In genomic region chr9:137297060-137297664, GRCh38 we compare ENCODE assay signal across 13 cellular contexts. TPM values are rescaled to one million over a fixed set of nuclear protein-coding genes. Genes with fewer than 3 reads are reported as not detected.
A peak's percentile ranks its signal among the peaks of the same experiment; 100 is the strongest.
DNase-seq lines count a peak whose midpoint lies in the region; ATAC-seq, FAIRE-seq and TF ChIP-seq lines count a peak whose summit lies in the region.
"Had no signal": no experiment of that assay in that cellular context is flagged by ENCODE, and none has a peak within 500 bp of the region (broad histone marks: within the 10 kb centered on the region; RNA-seq: fewer than 3 reads in every experiment).

No MANE protein-coding gene starts in this region.

- H4K20me1 ChIP-seq in Karpas-422 (ENCODE audit: insufficient read depth, low read depth, low read length) (no peaks in the 10 kb centered on the region; the same call in 1 of the 2 replicates), endothelial cell of umbilical vein (replicated peaks; ENCODE audit: control insufficient read depth, extremely low read depth, insufficient read depth, low read length) (no peaks in the 10 kb centered on the region)

- no peaks in the 10 kb centered on the region for H3K36me3 Mint-ChIP-seq in nephron progenitor cell (ENCODE audit: low read depth)
- H3K36me3 Mint-ChIP-seq in activated CD8-positive, alpha-beta T cell treated with anti-CD3 and anti-CD28 coated beads for 36 hours (ENCODE audit: low read depth), result no peaks in the 10 kb centered on the region

- POLR2A ChIA-PET in A549 (lab: Yijun Ruan, JAX) (no interaction called here), endothelial cell of umbilical vein (lab: Charles Lee) (no interaction called here)
- POLR2A ChIA-PET in activated CD8-positive, alpha-beta T cell treated with anti-CD3 and anti-CD28 coated beads for 36 hours (lab: Charles Lee), result no interaction called here

- no peak overlapping the region for H3K27ac Mint-ChIP-seq in nephron progenitor cell
- H3K27ac Mint-ChIP-seq in activated CD8-positive, alpha-beta T cell treated with anti-CD3 and anti-CD28 coated beads for 36 hours, result no peak overlapping the region

- no peak for TF ChIP-seq RAD21 in A549 (conservative IDR thresholded peaks at IDR 0.05 in 1 of 2, IDR thresholded peaks at IDR 0.05 in 1 of 2)

- FAIRE-seq in A549 (lab: Jason Lieb, UNC) (no peak), endothelial cell of umbilical vein (lab: Jason Lieb, UNC) (peak; percentile 4)
- FAIRE-seq: colon, urothelium cell line had no signal

- H3K4me1 Mint-ChIP-seq in nephron progenitor cell, result peaks cover 38% of the 10 kb centered on the region
- peaks cover 8% of the 10 kb centered on the region for H3K4me1 Mint-ChIP-seq in activated CD8-positive, alpha-beta T cell treated with anti-CD3 and anti-CD28 coated beads for 36 hours (ENCODE audit: low read depth)

- no TSS peak for BruUV-seq in endothelial cell of umbilical vein (replicated peaks; lab: Mats Ljungman, UMichigan)

- H3K9me2 ChIP-seq in Karpas-422 (replicated peaks; ENCODE audit: insufficient read depth, low read length), result no peaks in the 10 kb centered on the region

- H3K4me3 Mint-ChIP-seq in nephron progenitor cell, result no peak overlapping the region
- no peak overlapping the region for H3K4me3 Mint-ChIP-seq in activated CD8-positive, alpha-beta T cell treated with anti-CD3 and anti-CD28 coated beads for 36 hours

- H3K4me1 ChIP-seq in A549 (peaks cover 30% of the 10 kb centered on the region), Karpas-422 (ENCODE audit: low read length) (peaks cover 24% of the 10 kb centered on the region), endothelial cell of umbilical vein (ENCODE audit: control insufficient read depth, extremely low read depth, insufficient read depth, low read length) (peaks cover 44% of the 10 kb centered on the region)

- no peaks in the 10 kb centered on the region for H3K9me1 ChIP-seq in endothelial cell of umbilical vein (replicated peaks; ENCODE audit: control insufficient read depth, extremely low read depth, insufficient read depth, low read length)

- H3K4me3 ChIP-seq in A549, result no peak overlapping the region
- no peak overlapping the region for H3K4me3 ChIP-seq in Karpas-422 (ENCODE audit: low read length)
- peak overlapping the region in 1 of 3 experiments; percentile 64 for H3K4me3 ChIP-seq in endothelial cell of umbilical vein (replicated peaks in 1 of 3; ENCODE audit: insufficient read depth in 1 of 3, low read depth in 1 of 3, low read length in 3 of 3)
- no peak overlapping the region for H3K4me3 ChIP-seq in MG63

- H3K27me3 Mint-ChIP-seq in nephron progenitor cell (ENCODE audit: low read depth, poor library complexity), result peaks cover 57% of the 10 kb centered on the region
- peaks cover 43% of the 10 kb centered on the region for H3K27me3 Mint-ChIP-seq in activated CD8-positive, alpha-beta T cell treated with anti-CD3 and anti-CD28 coated beads for 36 hours

- no peak overlapping the region for H2AFZ ChIP-seq in Karpas-422 (ENCODE audit: low read length)
- H2AFZ ChIP-seq in endothelial cell of umbilical vein (ENCODE audit: low read depth, low read length), result no peak overlapping the region

- WGBS in A549 (ENCODE audit: missing lambda C conversion rate), result 84% methylated on average over 6 of the region's 9 CpGs

- intact Hi-C loops in endothelial cell of umbilical vein (cut with micrococcal nuclease), result no loop called here
- intact Hi-C loops in activated CD8-positive, alpha-beta T cell treated with anti-CD3 and anti-CD28 coated beads for 36 hours (cut with micrococcal nuclease), result loop anchor here (10.0 kb wide), 1 partner anchor 108 kb away; no protein-coding TSS in a partner anchor

- no peak for TF ChIP-seq POLR2A in A549 (IDR thresholded peaks at IDR 0.05; ENCODE audit: low read length)
- no peak for TF ChIP-seq POLR2A in endothelial cell of umbilical vein (IDR thresholded peaks at IDR 0.05; ENCODE audit: low read depth, low read length)

- ATAC-seq in A549 (peak in 1 of 2 experiments; percentile 8; a peak in 3 of 6 replicates), GM21717 (IDR thresholded peaks at IDR 0.05; ENCODE audit: unreplicated experiment) (no peak)
- no peak for ATAC-seq in activated CD8-positive, alpha-beta T cell treated with anti-CD3 and anti-CD28 coated beads for 36 hours

- H3K79me2 ChIP-seq in Karpas-422 (ENCODE audit: low read length), result no peaks in the 10 kb centered on the region
- H3K79me2 ChIP-seq in endothelial cell of umbilical vein (ENCODE audit: control insufficient read depth, insufficient read depth, low read length), result peaks cover 26% of the 10 kb centered on the region

- DNase-seq in A549 (ENCODE audit: low read depth in 1 of 2, low spot score in 1 of 2) (no peak), Karpas-422 (peak; percentile 70), endothelial cell of umbilical vein (ENCODE audit: low read depth, low spot score) (no peak), nephron progenitor cell (peak; percentile 8), MG63 (no peak)
- no peak for DNase-seq in activated CD8-positive, alpha-beta T cell treated with anti-CD3 and anti-CD28 coated beads for 36 hours
- DNase-seq in stimulated activated CD4-positive, alpha-beta T cell treated with anti-CD3 and anti-CD28 coated beads, Interleukin-12 subunit alpha, Interleukin-12 subunit beta, amount 100 ng/mL, for 4 hours, result no peak
- DNase-seq: activated T-cell treated with anti-CD3 and anti-CD28 coated beads for 4 hours, occipital lobe, T-helper 9 cell had no signal

- no peak for TF ChIP-seq EP300 in A549 (IDR thresholded peaks at IDR 0.05)

- dilution Hi-C loops in endothelial cell of umbilical vein (cut with MboI; ENCODE audit: extremely low pct_ligation_motif_present, low sequenced_read_pairs), result no loop called here

- H3K9me3 ChIP-seq in A549, result no peaks in the 10 kb centered on the region
- no peaks in the 10 kb centered on the region for H3K9me3 ChIP-seq in Karpas-422 (ENCODE audit: low read length)
- H3K9me3 ChIP-seq in endothelial cell of umbilical vein (replicated peaks; ENCODE audit: control insufficient read depth, insufficient read depth, low read length), result no peaks in the 10 kb centered on the region
- H3K9me3 ChIP-seq in MG63, result no peaks in the 10 kb centered on the region

- H3K36me3 ChIP-seq in Karpas-422 (ENCODE audit: insufficient read depth, low read length), result no peaks in the 10 kb centered on the region
- H3K36me3 ChIP-seq in endothelial cell of umbilical vein (ENCODE audit: control insufficient read depth in 2 of 2, extremely low read depth in 1 of 2, insufficient read depth in 2 of 2, low read length in 2 of 2), result no peaks in the 10 kb centered on the region
- no peaks in the 10 kb centered on the region for H3K36me3 ChIP-seq in MG63

- H3K27me3 ChIP-seq in Karpas-422 (ENCODE audit: low read length) (no peaks in the 10 kb centered on the region), endothelial cell of umbilical vein (ENCODE audit: control insufficient read depth in 2 of 2, insufficient read depth in 2 of 2, low read length in 2 of 2) (no peaks in the 10 kb centered on the region), MG63 (peaks cover 7% of the 10 kb centered on the region)

- no peak overlapping the region for H3K9ac ChIP-seq in Karpas-422 (ENCODE audit: low read length)
- peak overlapping the region; percentile 96 for H3K9ac ChIP-seq in endothelial cell of umbilical vein (replicated peaks; ENCODE audit: extremely low read depth, insufficient read depth, low read length)

- TF ChIP-seq CTCF in A549 (IDR thresholded peaks at IDR 0.05) (no peak), endothelial cell of umbilical vein (IDR thresholded peaks at IDR 0.05; ENCODE audit: extremely low read depth in 1 of 2, insufficient read depth in 1 of 2, low read depth in 1 of 2, low read length in 2 of 2) (no peak), nephron progenitor cell (IDR thresholded peaks at IDR 0.05) (no peak)
- no peak for TF ChIP-seq CTCF in activated CD8-positive, alpha-beta T cell treated with anti-CD3 and anti-CD28 coated beads for 36 hours (IDR thresholded peaks at IDR 0.05)

- CTCF ChIA-PET in A549 (lab: Yijun Ruan, JAX), result interaction anchor here (0.9 to 4.9 kb wide), 7 partner anchors 10 to 137 kb away, joined by 3 to 21 read pairs (median 4); partner anchors contain the start of genes EXD3 and NOXA1
- CTCF ChIA-PET in endothelial cell of umbilical vein (lab: Charles Lee), result interaction anchor here (0.8 to 2.8 kb wide), 10 partner anchors 8 to 148 kb away, joined by 3 to 20 read pairs (median 4); partner anchors contain the start of genes EXD3 and NOXA1
- CTCF ChIA-PET in activated CD8-positive, alpha-beta T cell treated with anti-CD3 and anti-CD28 coated beads for 36 hours (lab: Charles Lee), result interaction anchor here (0.6 to 1.2 kb wide), 4 partner anchors 147 to 255 kb away, joined by 3 to 8 read pairs (median 3); partner anchors contain the start of gene MRPL41

- peaks cover 13% of the 10 kb centered on the region for H3K9me3 Mint-ChIP-seq in nephron progenitor cell
- H3K9me3 Mint-ChIP-seq in activated CD8-positive, alpha-beta T cell treated with anti-CD3 and anti-CD28 coated beads for 36 hours, result no peaks in the 10 kb centered on the region

- H3K27ac ChIP-seq in A549 (no peak overlapping the region), Karpas-422 (ENCODE audit: low read length) (no peak overlapping the region), endothelial cell of umbilical vein (ENCODE audit: insufficient read depth, low read depth, low read length) (peak overlapping the region; percentile 93)

- H3K4me2 ChIP-seq in A549 (peak overlapping the region; percentile 74; the same call in 2 of the 3 replicates), Karpas-422 (ENCODE audit: low read depth, low read length, poor library complexity, severe bottlenecking) (no peak overlapping the region), endothelial cell of umbilical vein (ENCODE audit: insufficient read depth, low read length) (no peak overlapping the region)

RNA-seq across cellular contexts. Expression of gene NRARP, which starts 4.9 kb away (rescaled TPM):
- polyA plus RNA-seq in A549 (2011; rRNA removed) (3.2 and 5.1 TPM in 2 replicates), A549 (2017; fragmentation: RNase III; extraction: RNeasy Plus Mini Kit Qiagen cat#74134 plus additional on column Dnase treatment) (1.3 to 1.4 TPM (median 1.3 TPM) in 3 replicates), endothelial cell of umbilical vein (54.0 and 72.9 TPM in 2 replicates)
- polyA plus RNA-seq in A549 (2012; cell fraction: cytosol; rRNA removed), result 9.0 and 17.2 TPM in 2 replicates
- 17.0 and 17.5 TPM in 2 replicates for polyA plus RNA-seq in A549 (2012; cell fraction: nucleus; rRNA removed)
- polyA minus RNA-seq in A549 (2011; rRNA and poly(A)+ RNA removed), result 1.3 and 2.8 TPM in 2 replicates
- 1.4 and 1.8 TPM in 2 replicates for total RNA-seq in Karpas-422 (2014; rRNA removed; shearing (Covaris generic); ENCODE audit: low replicate concordance)
- 50.0 and 61.0 TPM in 2 replicates for total RNA-seq in endothelial cell of umbilical vein
- 30.9 and 40.4 TPM in 2 replicates for polyA plus RNA-seq in endothelial cell of umbilical vein (2011; cell fraction: cytosol; rRNA removed)
- polyA plus RNA-seq in endothelial cell of umbilical vein (2011; cell fraction: nucleus; rRNA removed), result 53.9 and 60.9 TPM in 2 replicates
- polyA plus RNA-seq in endothelial cell of umbilical vein (2012), result 19.3 and 25.5 TPM in 2 replicates
- 16.6 and 27.9 TPM in 2 replicates for polyA minus RNA-seq in endothelial cell of umbilical vein
- polyA minus RNA-seq in endothelial cell of umbilical vein (2011; cell fraction: cytosol; rRNA and poly(A)+ RNA removed), result 5.5 TPM
- 54.7 and 119 TPM in 2 replicates for polyA minus RNA-seq in endothelial cell of umbilical vein (2011; cell fraction: nucleus; rRNA and poly(A)+ RNA removed)
- 1 to 10 TPM; 3.3 to 4.4 TPM for total RNA-seq in activated CD8-positive, alpha-beta T cell treated with anti-CD3 and anti-CD28 coated beads for 36 hours
- 0.16 TPM in 1 of 2 replicates, not detected in the other for total RNA-seq in MG63 (2014; rRNA removed; shearing (Covaris generic); ENCODE audit: low replicate concordance)

RNA-seq across cellular contexts. Expression of gene TOR4A, which starts 19.6 kb away (rescaled TPM):
- 8.7 and 9.8 TPM in 2 replicates for polyA plus RNA-seq in A549 (2011; rRNA removed)
- polyA plus RNA-seq in A549 (2012; cell fraction: cytosol; rRNA removed), result 10.9 and 17.9 TPM in 2 replicates
- polyA plus RNA-seq in A549 (2012; cell fraction: nucleus; rRNA removed), result 23.3 and 38.1 TPM in 2 replicates
- 15.6 to 18.6 TPM (median 17.5 TPM) in 3 replicates for polyA plus RNA-seq in A549 (2017; fragmentation: RNase III; extraction: RNeasy Plus Mini Kit Qiagen cat#74134 plus additional on column Dnase treatment)
- polyA minus RNA-seq in A549 (2011; rRNA and poly(A)+ RNA removed), result 7.4 and 10.4 TPM in 2 replicates
- total RNA-seq in Karpas-422 (2014; rRNA removed; shearing (Covaris generic); ENCODE audit: low replicate concordance), result 8.8 and 19.2 TPM in 2 replicates
- 46.4 and 48.0 TPM in 2 replicates for total RNA-seq in endothelial cell of umbilical vein
- 32.4 and 45.7 TPM in 2 replicates for polyA plus RNA-seq in endothelial cell of umbilical vein
- polyA plus RNA-seq in endothelial cell of umbilical vein (2011; cell fraction: cytosol; rRNA removed), result 15.8 and 22.2 TPM in 2 replicates
- polyA plus RNA-seq in endothelial cell of umbilical vein (2011; cell fraction: nucleus; rRNA removed), result 15.9 and 17.7 TPM in 2 replicates
- polyA plus RNA-seq in endothelial cell of umbilical vein (2012), result 15.2 and 25.2 TPM in 2 replicates
- polyA minus RNA-seq in endothelial cell of umbilical vein, result 17.2 and 24.1 TPM in 2 replicates
- 22.7 TPM for polyA minus RNA-seq in endothelial cell of umbilical vein (2011; cell fraction: cytosol; rRNA and poly(A)+ RNA removed)
- polyA minus RNA-seq in endothelial cell of umbilical vein (2011; cell fraction: nucleus; rRNA and poly(A)+ RNA removed), result 10.6 and 19.4 TPM in 2 replicates
- 1 to 10 TPM; 2.9 to 3.0 TPM for total RNA-seq in activated CD8-positive, alpha-beta T cell treated with anti-CD3 and anti-CD28 coated beads for 36 hours
- 2.3 and 2.9 TPM in 2 replicates for total RNA-seq in MG63 (2014; rRNA removed; shearing (Covaris generic); ENCODE audit: low replicate concordance)

RNA-seq across cellular contexts. Expression of gene NELFB, which starts 42.0 kb away (rescaled TPM):
- polyA plus RNA-seq in A549 (2011; rRNA removed) (31.8 and 33.8 TPM in 2 replicates), A549 (2017; fragmentation: RNase III; extraction: RNeasy Plus Mini Kit Qiagen cat#74134 plus additional on column Dnase treatment) (44.4 to 46.3 TPM (median 45.3 TPM) in 3 replicates), endothelial cell of umbilical vein (61.8 and 62.3 TPM in 2 replicates)
- polyA plus RNA-seq in A549 (2012; cell fraction: cytosol; rRNA removed), result 81.9 and 98.3 TPM in 2 replicates
- 92.5 and 112 TPM in 2 replicates for polyA plus RNA-seq in A549 (2012; cell fraction: nucleus; rRNA removed)
- polyA minus RNA-seq in A549 (2011; rRNA and poly(A)+ RNA removed), result 23.6 and 32.9 TPM in 2 replicates
- 17.8 and 42.7 TPM in 2 replicates for total RNA-seq in Karpas-422 (2014; rRNA removed; shearing (Covaris generic); ENCODE audit: low replicate concordance)
- total RNA-seq in endothelial cell of umbilical vein, result 70.2 and 76.1 TPM in 2 replicates
- polyA plus RNA-seq in endothelial cell of umbilical vein (2011; cell fraction: cytosol; rRNA removed), result 58.8 and 77.9 TPM in 2 replicates
- 68.2 and 70.6 TPM in 2 replicates for polyA plus RNA-seq in endothelial cell of umbilical vein (2011; cell fraction: nucleus; rRNA removed)
- polyA plus RNA-seq in endothelial cell of umbilical vein (2012), result 63.3 and 64.5 TPM in 2 replicates
- polyA minus RNA-seq in endothelial cell of umbilical vein, result 33.7 and 42.3 TPM in 2 replicates
- 77.9 TPM for polyA minus RNA-seq in endothelial cell of umbilical vein (2011; cell fraction: cytosol; rRNA and poly(A)+ RNA removed)
- polyA minus RNA-seq in endothelial cell of umbilical vein (2011; cell fraction: nucleus; rRNA and poly(A)+ RNA removed), result 14.0 and 17.6 TPM in 2 replicates
- total RNA-seq in activated CD8-positive, alpha-beta T cell treated with anti-CD3 and anti-CD28 coated beads for 36 hours, result 10 to 100 TPM; 50.9 to 54.3 TPM
- total RNA-seq in MG63 (2014; rRNA removed; shearing (Covaris generic); ENCODE audit: low replicate concordance), result 56.3 and 75.6 TPM in 2 replicates

RNA-seq across cellular contexts. Expression of gene STPG3, which starts 46.1 kb away (rescaled TPM):
- polyA plus RNA-seq in A549 (2011; rRNA removed) (not detected in 2 replicates), A549 (2017; fragmentation: RNase III; extraction: RNeasy Plus Mini Kit Qiagen cat#74134 plus additional on column Dnase treatment) (not detected in 3 replicates), endothelial cell of umbilical vein (not detected in 2 replicates)
- polyA plus RNA-seq in A549 (2012; cell fraction: cytosol; rRNA removed), result not detected in 2 replicates
- polyA plus RNA-seq in A549 (2012; cell fraction: nucleus; rRNA removed), result not detected in 2 replicates
- not detected in 2 replicates for polyA minus RNA-seq in A549 (2011; rRNA and poly(A)+ RNA removed)
- 0.61 and 0.86 TPM in 2 replicates for total RNA-seq in Karpas-422 (2014; rRNA removed; shearing (Covaris generic); ENCODE audit: low replicate concordance)
- not detected in 2 replicates for total RNA-seq in endothelial cell of umbilical vein
- not detected in 2 replicates for polyA plus RNA-seq in endothelial cell of umbilical vein (2011; cell fraction: cytosol; rRNA removed)
- not detected in 2 replicates for polyA plus RNA-seq in endothelial cell of umbilical vein (2011; cell fraction: nucleus; rRNA removed)
- 0.31 TPM in 1 of 2 replicates, not detected in the other for polyA plus RNA-seq in endothelial cell of umbilical vein (2012)
- polyA minus RNA-seq in endothelial cell of umbilical vein, result not detected in 2 replicates
- polyA minus RNA-seq in endothelial cell of umbilical vein (2011; cell fraction: cytosol; rRNA and poly(A)+ RNA removed), result not detected
- not detected in 2 replicates for polyA minus RNA-seq in endothelial cell of umbilical vein (2011; cell fraction: nucleus; rRNA and poly(A)+ RNA removed)
- total RNA-seq in activated CD8-positive, alpha-beta T cell treated with anti-CD3 and anti-CD28 coated beads for 36 hours, result not detected
- total RNA-seq in MG63 (2014; rRNA removed; shearing (Covaris generic); ENCODE audit: low replicate concordance), result not detected in 2 replicates
- total RNA-seq: occipital lobe had no signal

RNA-seq across cellular contexts. Expression of gene TUBB4B, which starts 56.1 kb away (rescaled TPM):
- polyA plus RNA-seq in A549 (2011; rRNA removed), result 256 and 268 TPM in 2 replicates
- 1,090 and 1,227 TPM in 2 replicates for polyA plus RNA-seq in A549 (2012; cell fraction: cytosol; rRNA removed)
- polyA plus RNA-seq in A549 (2012; cell fraction: nucleus; rRNA removed), result 1,168 and 1,626 TPM in 2 replicates
- polyA plus RNA-seq in A549 (2017; fragmentation: RNase III; extraction: RNeasy Plus Mini Kit Qiagen cat#74134 plus additional on column Dnase treatment), result 646 to 795 TPM (median 671 TPM) in 3 replicates
- polyA minus RNA-seq in A549 (2011; rRNA and poly(A)+ RNA removed), result 286 and 296 TPM in 2 replicates
- 97.1 and 152 TPM in 2 replicates for total RNA-seq in Karpas-422 (2014; rRNA removed; shearing (Covaris generic); ENCODE audit: low replicate concordance)
- 546 and 558 TPM in 2 replicates for total RNA-seq in endothelial cell of umbilical vein
- polyA plus RNA-seq in endothelial cell of umbilical vein, result 418 and 439 TPM in 2 replicates
- polyA plus RNA-seq in endothelial cell of umbilical vein (2011; cell fraction: cytosol; rRNA removed), result 440 and 482 TPM in 2 replicates
- 302 and 352 TPM in 2 replicates for polyA plus RNA-seq in endothelial cell of umbilical vein (2011; cell fraction: nucleus; rRNA removed)
- polyA plus RNA-seq in endothelial cell of umbilical vein (2012), result 344 and 522 TPM in 2 replicates
- 231 and 299 TPM in 2 replicates for polyA minus RNA-seq in endothelial cell of umbilical vein
- polyA minus RNA-seq in endothelial cell of umbilical vein (2011; cell fraction: cytosol; rRNA and poly(A)+ RNA removed), result 405 TPM
- 104 and 126 TPM in 2 replicates for polyA minus RNA-seq in endothelial cell of umbilical vein (2011; cell fraction: nucleus; rRNA and poly(A)+ RNA removed)
- total RNA-seq in activated CD8-positive, alpha-beta T cell treated with anti-CD3 and anti-CD28 coated beads for 36 hours, result 100 to 1,000 TPM; 228 to 230 TPM
- total RNA-seq in MG63 (2014; rRNA removed; shearing (Covaris generic); ENCODE audit: low replicate concordance), result 577 and 829 TPM in 2 replicates

Comparison
In these comparisons a context has a peak if more than half of its experiments do, and no peak if none do; other contexts are left out.
1. DNase-seq: peak in Karpas-422 (single experiment) and nephron progenitor cell (single experiment); none in A549 (0 of 2), endothelial cell of umbilical vein (single experiment), activated CD8-positive, alpha-beta T cell treated with anti-CD3 and anti-CD28 coated beads for 36 hours (single experiment), MG63 (single experiment) and stimulated activated CD4-positive, alpha-beta T cell treated with anti-CD3 and anti-CD28 coated beads, Interleukin-12 subunit alpha, Interleukin-12 subunit beta, amount 100 ng/mL, for 4 hours (single experiment).